19 cellular contexts compared by ENCODE assay signal in the genomic region with DNA sequence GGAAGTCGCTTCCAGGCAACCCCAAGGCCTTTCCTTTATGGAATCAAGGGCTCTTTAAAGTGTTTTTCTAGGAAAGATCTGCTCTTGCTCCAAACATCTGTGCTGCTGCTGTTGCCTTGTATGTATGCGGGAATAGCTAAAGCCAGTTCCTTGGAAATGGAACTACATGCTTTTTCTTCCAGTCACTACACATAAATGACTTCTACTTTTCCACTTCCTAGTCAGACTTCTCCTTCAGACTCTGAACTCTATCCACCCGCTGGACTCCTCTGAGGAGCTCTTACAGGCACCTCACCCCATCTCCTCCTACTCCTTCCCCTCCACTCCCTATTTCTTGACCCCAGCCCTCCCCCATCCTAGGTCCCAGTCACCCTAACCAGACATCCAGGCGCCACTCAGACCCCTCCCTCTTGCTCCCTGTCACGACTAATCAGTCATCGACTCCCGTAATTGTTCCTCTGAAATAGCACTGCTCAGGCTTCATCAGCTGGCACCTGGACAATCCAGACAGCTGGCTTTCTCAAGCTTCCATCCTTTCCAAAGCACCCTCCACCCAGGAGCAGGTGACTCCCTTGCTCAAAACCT. TPM values are rescaled to one million over a fixed set of nuclear protein-coding genes. Genes with fewer than 3 reads are reported as not detected.
DNase-seq lines count a peak whose midpoint lies in the region; ATAC-seq and TF ChIP-seq lines count a peak whose summit lies in the region.
"Had no signal": no experiment of that assay in that cellular context is flagged by ENCODE, and none has a peak within 500 bp of the region (broad histone marks: within the 10 kb centered on the region; RNA-seq: fewer than 3 reads in every experiment).

No MANE protein-coding gene starts in this region.

- TF ChIP-seq EP300 in esophagus muscularis mucosa (IDR thresholded peaks at IDR 0.05) = no peak

- H3K4me1 Mint-ChIP-seq in CD4-positive, alpha-beta T cell (ENCODE audit: low read depth) = no peaks in the 10 kb centered on the region

- no peak overlapping the region for H4K91ac ChIP-seq in mesenchymal stem cell (ENCODE audit: low read length)

- H3K36me3 ChIP-seq in cardiac muscle cell (no peaks in the 10 kb centered on the region), heart right ventricle (no peaks in the 10 kb centered on the region), mesenchymal stem cell (ENCODE audit: control insufficient read depth in 1 of 2, insufficient read depth in 2 of 2, low read depth in 1 of 2, low read length in 2 of 2) (no peaks in the 10 kb centered on the region), esophagus muscularis mucosa (no peaks in the 10 kb centered on the region)

- H3K4me1 ChIP-seq in cardiac muscle cell (ENCODE audit: low read depth) (peaks cover 32% of the 10 kb centered on the region), heart right ventricle (peaks cover 0 to 20% (median 11%) of the 10 kb centered on the region in 9 donors), mesenchymal stem cell (ENCODE audit: control insufficient read depth, insufficient read depth, low read depth, low read length) (peaks cover 2% of the 10 kb centered on the region), esophagus muscularis mucosa (peaks cover 0 to 3% (median 0%) of the 10 kb centered on the region in 4 donors)
- H3K4me1 ChIP-seq: Caco-2 had no signal

- no peak overlapping the region for H2AK5ac ChIP-seq in mesenchymal stem cell (ENCODE audit: low read length, severe bottlenecking)

- H3K4ac ChIP-seq in mesenchymal stem cell (ENCODE audit: low read depth in 1 of 2, low read length in 2 of 2) = no peak overlapping the region

- POLR2A ChIA-PET in CD4-positive, alpha-beta T cell (lab: Charles Lee) = no interaction called here

- H3K27me3 ChIP-seq in cardiac muscle cell (no peaks in the 10 kb centered on the region), heart right ventricle (no peaks in the 10 kb centered on the region), mesenchymal stem cell (ENCODE audit: control insufficient read depth in 1 of 2, insufficient read depth in 1 of 2, low read length in 2 of 2) (peaks cover 0 to 21% of the 10 kb centered on the region in 2 experiments), esophagus muscularis mucosa (no peaks in the 10 kb centered on the region)
- H3K27me3 ChIP-seq in CD4-positive, alpha-beta T cell (ENCODE audit: control insufficient read depth, insufficient read depth, low read length) = no peaks in the 10 kb centered on the region

- H2BK120ac ChIP-seq in mesenchymal stem cell (ENCODE audit: low read depth, low read length) = no peak overlapping the region

- TF ChIP-seq POLR2A in esophagus muscularis mucosa (IDR thresholded peaks at IDR 0.05; ENCODE audit: low read depth) = no peak

- no peaks in the 10 kb centered on the region for H3K27me3 Mint-ChIP-seq in CD4-positive, alpha-beta T cell

- no peak overlapping the region for H3K9ac ChIP-seq in mesenchymal stem cell (ENCODE audit: low read length)

- H2BK5ac ChIP-seq in mesenchymal stem cell (ENCODE audit: low read depth, low read length, poor library complexity, severe bottlenecking) = no peak overlapping the region

- TF ChIP-seq CTCF in cardiac muscle cell (IDR thresholded peaks at IDR 0.05; ENCODE audit: low read depth, low read length) (no peak), heart right ventricle (IDR thresholded peaks at IDR 0.05) (no peak), esophagus muscularis mucosa (IDR thresholded peaks at IDR 0.05) (no peak)
- TF ChIP-seq CTCF in CD4-positive, alpha-beta T cell (IDR thresholded peaks at IDR 0.05) = no peak

- H4K8ac ChIP-seq in mesenchymal stem cell (ENCODE audit: low read length) = no peak overlapping the region

- H3K14ac ChIP-seq in mesenchymal stem cell (ENCODE audit: low read length in 2 of 2) = no peak overlapping the region

- H3K4me3 Mint-ChIP-seq in CD4-positive, alpha-beta T cell = no peak overlapping the region

- H3K23ac ChIP-seq in mesenchymal stem cell (ENCODE audit: low read length in 2 of 2) = no peak overlapping the region

- CTCF ChIA-PET in CD4-positive, alpha-beta T cell (lab: Charles Lee) = no interaction called here

- intact Hi-C loops in heart right ventricle (cut with DNase I) (no loop called here), esophagus muscularis mucosa (cut with DNase I) (no loop called here)
- intact Hi-C loops in CD4-positive, alpha-beta T cell (cut with DNase I, micrococcal nuclease) = no loop called here

- no peaks in the 10 kb centered on the region for H3K36me3 Mint-ChIP-seq in CD4-positive, alpha-beta T cell (ENCODE audit: low read depth)

- no peak overlapping the region for H2BK12ac ChIP-seq in mesenchymal stem cell (ENCODE audit: low read length in 2 of 2)

- no peak overlapping the region for H3K4me2 ChIP-seq in mesenchymal stem cell (ENCODE audit: low read length, poor library complexity, severe bottlenecking)

- no peak for ATAC-seq in heart right ventricle
- ATAC-seq in CD4-positive, alpha-beta T cell (ENCODE audit: poor library complexity) = no peak
- ATAC-seq in esophagus mucosa = no peak
- ATAC-seq: activated CD4-positive, CD25-positive, alpha-beta regulatory T cell treated with anti-CD3 and anti-CD28 coated beads, Interleukin-2, amount 50 U/mL, for 24 hours; stimulated activated naive CD8-positive, alpha-beta T cell treated with anti-CD3 and anti-CD28 coated beads, Interleukin-15, Interleukin-2, amounts not matched to agents 100 U/mL and 50 U/mL, for 24 hours had no signal

- no peak overlapping the region for H3K27ac Mint-ChIP-seq in CD4-positive, alpha-beta T cell
- H3K27ac Mint-ChIP-seq: activated T-helper 2 cell treated with anti-CD3 and anti-CD28 coated beads, Interferon-gamma antibody, Interleukin-2, Interleukin-4, amounts not matched to agents 10 μg/mL and 5 μg/mL and 100 μg/mL, durations not matched to agents 14 hours and 24 hours and 36 hours had no signal

- H3K18ac ChIP-seq in mesenchymal stem cell (ENCODE audit: low read depth in 1 of 2, low read length in 2 of 2) = no peak overlapping the region

- H2AFZ ChIP-seq in mesenchymal stem cell (ENCODE audit: low read depth, low read length) = no peak overlapping the region

- 52 to 53% methylated on average over 7 of the region's 7 CpGs for WGBS in heart right ventricle, 2 donors
- WGBS in mesenchymal stem cell = 84% methylated on average over 7 of the region's 7 CpGs
- WGBS in esophagus muscularis mucosa = 51% methylated on average over 7 of the region's 7 CpGs

- H3K9me3 Mint-ChIP-seq in CD4-positive, alpha-beta T cell = no peaks in the 10 kb centered on the region
- H3K9me3 Mint-ChIP-seq: activated T-helper 2 cell treated with anti-CD3 and anti-CD28 coated beads, Interferon-gamma antibody, Interleukin-2, Interleukin-4, amounts not matched to agents 10 μg/mL and 5 μg/mL and 100 μg/mL, durations not matched to agents 14 hours and 24 hours and 36 hours had no signal

- peak overlapping the region; percentile 93 for H3K27ac ChIP-seq in cardiac muscle cell
- peak overlapping the region in 1 of 10 donors; percentile 9 for H3K27ac ChIP-seq in heart right ventricle
- no peak overlapping the region for H3K27ac ChIP-seq in mesenchymal stem cell (ENCODE audit: low read length, poor library complexity, severe bottlenecking)
- H3K27ac ChIP-seq in CD4-positive, alpha-beta T cell (ENCODE audit: low read depth, low read length) = no peak overlapping the region
- no peak overlapping the region for H3K27ac ChIP-seq in esophagus muscularis mucosa (replicated peaks in 1 of 4)

- no peak overlapping the region for H2BK15ac ChIP-seq in mesenchymal stem cell (ENCODE audit: low read depth, poor library complexity, severe bottlenecking)

- H3K79me1 ChIP-seq in mesenchymal stem cell (replicated peaks; ENCODE audit: low read length, poor library complexity, severe bottlenecking) = no peaks in the 10 kb centered on the region

- H3K4me3 ChIP-seq in cardiac muscle cell = no peak overlapping the region
- no peak overlapping the region for H3K4me3 ChIP-seq in heart right ventricle
- H3K4me3 ChIP-seq in mesenchymal stem cell (ENCODE audit: insufficient read depth in 1 of 2, low read depth in 1 of 2, low read length in 2 of 2) = no peak overlapping the region
- no peak overlapping the region for H3K4me3 ChIP-seq in esophagus muscularis mucosa

- H3K9me3 ChIP-seq in cardiac muscle cell (ENCODE audit: low read depth) (no peaks in the 10 kb centered on the region), heart right ventricle (no peaks in the 10 kb centered on the region), mesenchymal stem cell (ENCODE audit: control insufficient read depth, low read length) (no peaks in the 10 kb centered on the region), esophagus muscularis mucosa (no peaks in the 10 kb centered on the region)
- H3K9me3 ChIP-seq in CD4-positive, alpha-beta T cell (ENCODE audit: control insufficient read depth, low read length) = no peaks in the 10 kb centered on the region
- H3K9me3 ChIP-seq: Caco-2 had no signal

- peak in 1 of 2 donors; percentile 39 for DNase-seq in cardiac muscle cell (ENCODE audit: low read depth in 1 of 2, low spot score in 1 of 2)
- no peak for DNase-seq in heart right ventricle
- DNase-seq in NCI-H524 (lab: John Stamatoyannopoulos, UW) = peak; percentile 73 to 75
- DNase-seq in mesenchymal stem cell = peak; percentile 31
- no peak for DNase-seq in NCI-H510A (lab: John Stamatoyannopoulos, UW)
- no peak for DNase-seq in CD4-positive, alpha-beta T cell
- no peak for DNase-seq in esophagus muscularis mucosa (ENCODE audit: extremely low spot score)
- DNase-seq: ACHN; Caco-2; caudate nucleus; effector CD8-positive, alpha-beta T cell; GDM1; kidney; Right ventricle myocardium superior; stimulated activated naive CD8-positive, alpha-beta T cell treated with anti-CD3 and anti-CD28 coated beads, Interleukin-15, Interleukin-2, amounts not matched to agents 100 U/mL and 50 U/mL, for 24 hours; T-helper 9 cell had no signal

RNA-seq across cellular contexts. Expression of gene PEMT, which starts 15.0 kb away (rescaled TPM):
- 126 and 196 TPM in 2 replicates for total RNA-seq in cardiac muscle cell
- polyA plus RNA-seq in cardiac muscle cell = 135 and 141 TPM in 2 replicates
- 10 to 100 TPM; 13.5 to 26.7 (median 21.1) TPM for total RNA-seq in heart right ventricle
- 10 to 100 TPM; 50.8 to 55.2 TPM for polyA plus RNA-seq in heart right ventricle
- 19.1 TPM for polyA plus RNA-seq in mesenchymal stem cell (2013, experiment 1 of 2)
- 20.6 TPM for polyA plus RNA-seq in mesenchymal stem cell (2013, experiment 2 of 2)
- total RNA-seq in CD4-positive, alpha-beta T cell = 10 to 100 TPM; 11.4 to 12.0 TPM
- total RNA-seq in esophagus muscularis mucosa = 10 to 100 TPM; 17.7 to 24.8 (median 20.6) TPM
- 29.5 TPM for total RNA-seq in esophagus mucosa

Comparison
In these comparisons a context has a peak if more than half of its experiments do, and no peak if none do; other contexts are left out.
1. DNase-seq: peak in NCI-H524 (2 of 2) and mesenchymal stem cell (single experiment); none in heart right ventricle (0 of 2), NCI-H510A (single experiment), CD4-positive, alpha-beta T cell (0 of 10) and esophagus muscularis mucosa (single experiment).